ENCODE assay signal across 8 cellular contexts in the genomic region with DNA sequence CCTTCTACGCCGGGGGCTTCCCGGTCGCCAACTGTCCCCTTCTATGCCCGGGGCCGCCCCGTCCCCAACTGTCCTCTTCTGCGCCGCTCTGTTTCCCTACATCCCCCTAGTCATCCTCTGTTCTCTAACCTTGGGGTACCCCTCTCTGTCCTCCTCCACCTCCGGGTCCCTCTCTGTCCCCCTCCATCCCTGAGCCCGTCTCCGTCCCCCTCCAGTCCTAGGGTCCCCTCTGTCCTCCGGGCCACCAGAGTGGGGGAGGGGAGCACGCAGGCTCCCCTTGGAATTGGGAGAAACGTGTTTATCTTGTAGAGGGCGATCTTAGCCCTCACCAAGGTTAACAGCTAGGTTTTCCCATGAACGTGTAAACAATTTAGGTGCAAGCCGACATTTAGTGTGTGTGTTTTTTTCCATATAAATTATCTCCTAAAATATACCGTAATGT. TPM values are rescaled to one million over a fixed set of nuclear protein-coding genes. Genes with fewer than 3 reads are reported as not detected.
A peak's percentile ranks its signal among the peaks of the same experiment; 100 is the strongest.
DNase-seq lines count a peak whose midpoint lies in the region; ATAC-seq and TF ChIP-seq lines count a peak whose summit lies in the region.

No MANE protein-coding gene starts in this region.

- peak overlapping the region; percentile 86 to 98 for H3K9ac ChIP-seq in duodenal mucosa (ENCODE audit: low read depth in 1 of 2, low read length in 2 of 2)
- peak overlapping the region; percentile 97 for H3K9ac ChIP-seq in mesendoderm (ENCODE audit: low read length)

- no peak overlapping the region for H2BK15ac ChIP-seq in mesendoderm (replicated peaks; ENCODE audit: low read depth)

- no CpG with 5 or more reads among the region's 19 CpGs for WGBS in mesendoderm (ENCODE audit: extremely low coverage, insufficient coverage, low lambda C conversion rate)

- peak overlapping the region; percentile 97 for H3K27ac ChIP-seq in duodenal mucosa (ENCODE audit: low read depth, low read length)
- H3K27ac ChIP-seq in mesendoderm (ENCODE audit: low read depth, low read length) = peak overlapping the region; percentile 98
- H3K27ac ChIP-seq in tibial artery = peak overlapping the region; percentile 98 to 100

- H3K36me3 ChIP-seq in duodenal mucosa (ENCODE audit: control insufficient read depth in 1 of 2, insufficient read depth in 2 of 2, low read length in 2 of 2) (peaks cover 12 to 19% of the 10 kb centered on the region in 2 donors), mesendoderm (ENCODE audit: control insufficient read depth, insufficient read depth, low read length) (peaks cover 10% of the 10 kb centered on the region), tibial artery (peaks cover 11 to 12% (median 11%) of the 10 kb centered on the region in 3 donors)

- H4K8ac ChIP-seq in mesendoderm (ENCODE audit: low read depth, low read length) = peak overlapping the region; percentile 99

- peak overlapping the region; percentile 97 for H3K4me2 ChIP-seq in mesendoderm (ENCODE audit: low read length)

- H3K27ac Mint-ChIP-seq in T-helper 2 cell treated with Interferon-gamma antibody and Interleukin-4, amounts not matched to agents 5 μg/mL and 100 μg/mL, for 36 hours = peak overlapping the region; percentile 99

- peaks cover 13 to 20% of the 10 kb centered on the region in 2 donors for H3K4me1 ChIP-seq in duodenal mucosa (ENCODE audit: control insufficient read depth in 1 of 2, insufficient read depth in 2 of 2, low read length in 2 of 2)
- H3K4me1 ChIP-seq in mesendoderm (ENCODE audit: control insufficient read depth, low read depth, low read length) = peaks cover 11% of the 10 kb centered on the region
- H3K4me1 ChIP-seq in tibial artery = peaks cover 0 to 13% (median 6%) of the 10 kb centered on the region in 4 donors

- no peak overlapping the region for H4K5ac ChIP-seq in mesendoderm (ENCODE audit: low read length)

- peak overlapping the region; percentile 98 for H3K4ac ChIP-seq in mesendoderm (ENCODE audit: low read depth, low read length)

- H2BK5ac ChIP-seq in mesendoderm (ENCODE audit: low read length) = peak overlapping the region; percentile 99

- H3K4me3 ChIP-seq in duodenal mucosa (ENCODE audit: low read depth in 1 of 2, low read length in 2 of 2) (peak overlapping the region; percentile 64 to 84), mesendoderm (ENCODE audit: low read length) (peak overlapping the region; percentile 60), tibial artery (peak overlapping the region; percentile 99)

- H3K23ac ChIP-seq in mesendoderm (ENCODE audit: low read length) = peak overlapping the region; percentile 75

- H3K9me3 ChIP-seq in duodenal mucosa (ENCODE audit: control insufficient read depth in 1 of 2, low read length in 2 of 2) = no peaks in the 10 kb centered on the region
- H3K9me3 ChIP-seq in tibial artery = peaks cover 0 to 4% (median 0%) of the 10 kb centered on the region in 3 donors

- H3K27me3 ChIP-seq in duodenal mucosa (ENCODE audit: control insufficient read depth in 1 of 2, insufficient read depth in 2 of 2, low read length in 2 of 2) = no peaks in the 10 kb centered on the region
- H3K27me3 ChIP-seq in mesendoderm (ENCODE audit: insufficient read depth, low read length, poor library complexity) = no peaks in the 10 kb centered on the region
- no peaks in the 10 kb centered on the region for H3K27me3 ChIP-seq in tibial artery

- intact Hi-C loops in tibial artery (cut with DNase I; ENCODE audit: low total_unique reads) = loop anchor here (10.0 kb wide), 3 partner anchors 559 to 979 kb away; no protein-coding TSS in a partner anchor

- peaks cover 9% of the 10 kb centered on the region for H3K9me3 Mint-ChIP-seq in T-helper 2 cell treated with Interferon-gamma antibody and Interleukin-4, amounts not matched to agents 5 μg/mL and 100 μg/mL, for 36 hours

- H3K27me3 Mint-ChIP-seq in T-helper 2 cell treated with Interferon-gamma antibody and Interleukin-4, amounts not matched to agents 5 μg/mL and 100 μg/mL, for 36 hours (ENCODE audit: low read depth) = no peaks in the 10 kb centered on the region

- DNase-seq in ELF-1 (ENCODE audit: low read depth, low spot score) (peak; percentile 60), mesendoderm (peak; percentile 85), tibial artery (peak in 1 of 2 donors; percentile 45), NCI-H1436 treated with DMSO at 0.1 percent for 48 hours (lab: John Stamatoyannopoulos, UW) (no peak), NCI-H226 (no peak)
- no peak for DNase-seq in T-helper 2 cell treated with Interferon-gamma antibody and Interleukin-4, amounts not matched to agents 5 μg/mL and 100 μg/mL, for 36 hours (ENCODE audit: low spot score)

- peak overlapping the region; percentile 59 for H2AK5ac ChIP-seq in mesendoderm (ENCODE audit: low read length)

- peaks cover 46% of the 10 kb centered on the region for H3K36me3 Mint-ChIP-seq in T-helper 2 cell treated with Interferon-gamma antibody and Interleukin-4, amounts not matched to agents 5 μg/mL and 100 μg/mL, for 36 hours (ENCODE audit: low read depth)

- peaks cover 41% of the 10 kb centered on the region for H3K79me2 ChIP-seq in mesendoderm (ENCODE audit: control insufficient read depth, insufficient read depth, low read length)

- peak overlapping the region; percentile 88 for H3K4me3 Mint-ChIP-seq in T-helper 2 cell treated with Interferon-gamma antibody and Interleukin-4, amounts not matched to agents 5 μg/mL and 100 μg/mL, for 36 hours

- ATAC-seq in HG02973 (IDR thresholded peaks at IDR 0.05; ENCODE audit: unreplicated experiment) = peak; percentile 2

- H3K56ac ChIP-seq in mesendoderm (ENCODE audit: low read length) = peak overlapping the region; percentile 98

- TF ChIP-seq CTCF in tibial artery (IDR thresholded peaks at IDR 0.05) = no peak

- H3K79me1 ChIP-seq in mesendoderm (ENCODE audit: low read length) = peaks cover 5% of the 10 kb centered on the region

- H3K18ac ChIP-seq in mesendoderm (ENCODE audit: low read length) = peak overlapping the region; percentile 98

- H2BK120ac ChIP-seq in mesendoderm (ENCODE audit: low read depth, low read length) = peak overlapping the region; percentile 94

- H3K4me1 Mint-ChIP-seq in T-helper 2 cell treated with Interferon-gamma antibody and Interleukin-4, amounts not matched to agents 5 μg/mL and 100 μg/mL, for 36 hours (ENCODE audit: low read depth) = peaks cover 25% of the 10 kb centered on the region

RNA-seq across cellular contexts. Expression of a gene that starts 0.9 kb away (rescaled TPM):
- 36.1 TPM for polyA plus RNA-seq in mesendoderm (2013, experiment 1 of 2)
- polyA plus RNA-seq in mesendoderm (2013, experiment 2 of 2) = 35.3 TPM

Comparison
In these comparisons a context has a peak if more than half of its experiments do, and no peak if none do; other contexts are left out.
1. DNase-seq: peak in ELF-1 (single experiment) and mesendoderm (single experiment); none in T-helper 2 cell treated with Interferon-gamma antibody and Interleukin-4, amounts not matched to agents 5 μg/mL and 100 μg/mL, for 36 hours (single experiment), NCI-H1436 treated with DMSO at 0.1 percent for 48 hours (single experiment) and NCI-H226 (single experiment).
2. Peak in every context shown above with its lines, with median percentiles within 50 percentile points of each other: H3K27ac ChIP-seq and H3K4me3 ChIP-seq.